ENCODE assay signal across 8 cellular contexts in the genomic region with DNA sequence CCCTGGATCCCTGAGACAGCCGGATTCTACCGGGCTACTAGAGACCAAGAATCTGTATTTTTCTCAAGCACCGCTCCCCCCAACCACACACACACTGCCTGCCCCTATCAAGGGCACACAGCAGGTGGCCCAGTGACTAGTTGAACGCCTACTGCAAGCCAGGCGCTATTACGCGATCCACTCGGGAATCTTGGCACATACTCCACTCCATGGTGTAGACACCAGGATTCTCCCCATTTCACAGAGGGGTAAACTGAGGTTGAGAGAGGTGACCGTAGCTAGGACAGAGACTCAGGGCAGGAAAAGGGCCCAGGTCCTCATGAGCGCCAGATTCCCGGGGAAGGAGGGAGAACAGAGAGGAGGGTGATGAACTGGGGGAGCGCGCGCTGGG. TPM values are rescaled to one million over a fixed set of nuclear protein-coding genes. Genes with fewer than 3 reads are reported as not detected.
DNase-seq lines count a peak whose midpoint lies in the region; ATAC-seq and TF ChIP-seq lines count a peak whose summit lies in the region.

No MANE protein-coding gene starts in this region.

- no peak for DNase-seq in activated T-cell treated with anti-CD3 and anti-CD28 coated beads, Interleukin-2, amount 50 U/mL, for 72 hours
- DNase-seq in activated T-cell treated with anti-CD3 and anti-CD28 coated beads for 4 hours (no peak), astrocyte of the cerebellum (ENCODE audit: low read depth) (no peak), lower leg skin (ENCODE audit: low spot score in 2 of 2) (no peak), upper lobe of left lung (no peak), EL (no peak), posterior vena cava (ENCODE audit: low spot score) (no peak)

- 21 to 23% methylated on average over 11 to 14 of the region's 14 CpGs for WGBS in lower leg skin, 2 donors
- WGBS in upper lobe of left lung, 2 donors, result 26 to 28% methylated on average over 8 to 12 of the region's 14 CpGs

- in situ Hi-C loops in astrocyte of the cerebellum (cut with HindIII; ENCODE audit: low sequenced_read_pairs), result no loop called here

- peaks cover 0 to 15% (median 7%) of the 10 kb centered on the region in 4 donors for H3K36me3 ChIP-seq in upper lobe of left lung

- H3K27ac Mint-ChIP-seq in activated T-cell treated with anti-CD3 and anti-CD28 coated beads, Interleukin-2, amount 50 U/mL, for 72 hours, result peak overlapping the region; percentile 52

- intact Hi-C loops in lower leg skin (cut with DNase I; ENCODE audit: low total_unique reads), result no loop called here
- intact Hi-C loops in posterior vena cava (cut with DNase I), result no loop called here

- no peak for TF ChIP-seq EP300 in upper lobe of left lung (IDR thresholded peaks at IDR 0.05)

- H3K27ac ChIP-seq in upper lobe of left lung, result peak overlapping the region; percentile 85 to 93 (median 92)

- peaks cover 14% of the 10 kb centered on the region for H3K4me1 Mint-ChIP-seq in activated T-cell treated with anti-CD3 and anti-CD28 coated beads, Interleukin-2, amount 50 U/mL, for 72 hours (ENCODE audit: low read depth)

- H3K4me1 ChIP-seq in upper lobe of left lung, result peaks cover 4 to 17% (median 8%) of the 10 kb centered on the region in 4 donors

- TF ChIP-seq CTCF in astrocyte of the cerebellum (IDR thresholded peaks at IDR 0.05; ENCODE audit: low read depth, low read length, missing control alignments), result no peak
- TF ChIP-seq CTCF in lower leg skin (IDR thresholded peaks at IDR 0.05), result no peak
- no peak for TF ChIP-seq CTCF in upper lobe of left lung (IDR thresholded peaks at IDR 0.05)

- no peak for ATAC-seq in activated T-cell treated with anti-CD3 and anti-CD28 coated beads, Interleukin-2, amount 50 U/mL, for 72 hours (replicated peaks in 1 of 2)
- ATAC-seq in upper lobe of left lung (ENCODE audit: low FRiP score in 2 of 2), result peak in 1 of 2 donors; percentile 5
- ATAC-seq in GM19351 (IDR thresholded peaks at IDR 0.05; ENCODE audit: unreplicated experiment), result no peak

- no peaks in the 10 kb centered on the region for H3K27me3 ChIP-seq in upper lobe of left lung

- TF ChIP-seq POLR2A in lower leg skin (IDR thresholded peaks at IDR 0.05) (no peak), upper lobe of left lung (IDR thresholded peaks at IDR 0.05) (no peak)

- no peaks in the 10 kb centered on the region for H3K9me3 Mint-ChIP-seq in activated T-cell treated with anti-CD3 and anti-CD28 coated beads, Interleukin-2, amount 50 U/mL, for 72 hours

- H3K4me3 ChIP-seq in astrocyte of the cerebellum (ENCODE audit: low read depth, low read length), result peak overlapping the region; percentile 95
- peak overlapping the region; percentile 75 for H3K4me3 ChIP-seq in lower leg skin (ENCODE audit: low read depth, poor library complexity, severe bottlenecking)
- peak overlapping the region; percentile 91 to 100 (median 95) for H3K4me3 ChIP-seq in upper lobe of left lung

- H3K9me3 ChIP-seq in upper lobe of left lung, result no peaks in the 10 kb centered on the region

- H3K4me3 Mint-ChIP-seq in activated T-cell treated with anti-CD3 and anti-CD28 coated beads, Interleukin-2, amount 50 U/mL, for 72 hours, result peak overlapping the region; percentile 87 to 89

- H3K27me3 Mint-ChIP-seq in activated T-cell treated with anti-CD3 and anti-CD28 coated beads, Interleukin-2, amount 50 U/mL, for 72 hours (ENCODE audit: low read depth), result no peaks in the 10 kb centered on the region

- H3K36me3 Mint-ChIP-seq in activated T-cell treated with anti-CD3 and anti-CD28 coated beads, Interleukin-2, amount 50 U/mL, for 72 hours (ENCODE audit: insufficient read depth in 2 of 2), result peaks cover 1 to 2% of the 10 kb centered on the region in 2 donors

RNA-seq across cellular contexts. Expression of a gene that starts 0.5 kb away (rescaled TPM):
- 10 to 100 TPM; 55.0 to 70.4 TPM for total RNA-seq in activated T-cell treated with anti-CD3 and anti-CD28 coated beads, Interleukin-2, amount 50 U/mL, for 72 hours
- total RNA-seq in lower leg skin (10 to 100 TPM; 17.0 to 24.6 (median 23.3) TPM), upper lobe of left lung (10 to 100 TPM; 28.9 to 95.3 (median 39.0) TPM), posterior vena cava (10 to 100 TPM; 21.7 to 26.0 TPM)

RNA-seq across cellular contexts. Expression of a gene that starts 16.8 kb away (rescaled TPM):
- 10 to 100 TPM; 13.2 to 17.6 TPM for total RNA-seq in activated T-cell treated with anti-CD3 and anti-CD28 coated beads, Interleukin-2, amount 50 U/mL, for 72 hours
- total RNA-seq in lower leg skin (1 to 10 TPM in 1 of 4 donors, under 1 TPM in 2, not detected in 1; 0.21 to 1.8 (median 0.68) TPM), upper lobe of left lung (1 to 10 TPM in 2 of 6 donors, under 1 TPM in 2, not detected in 2; 0.17 to 2.0 (median 1.4) TPM), posterior vena cava (not detected)

RNA-seq across cellular contexts. Expression of a gene that starts 20.5 kb away (rescaled TPM):
- 100 to 1,000 TPM; 106 to 117 TPM for total RNA-seq in activated T-cell treated with anti-CD3 and anti-CD28 coated beads, Interleukin-2, amount 50 U/mL, for 72 hours
- total RNA-seq in lower leg skin (10 to 100 TPM; 38.7 to 61.3 (median 52.9) TPM), upper lobe of left lung (10 to 100 TPM; 18.3 to 46.8 (median 37.8) TPM), posterior vena cava (10 to 100 TPM; 21.9 to 27.8 TPM)

RNA-seq across cellular contexts. Expression of a gene that starts 25.9 kb away (rescaled TPM):
- total RNA-seq in activated T-cell treated with anti-CD3 and anti-CD28 coated beads, Interleukin-2, amount 50 U/mL, for 72 hours, result 10 to 100 TPM; 65.4 to 73.9 TPM
- total RNA-seq in lower leg skin, result 10 to 100 TPM; 19.0 to 26.3 (median 22.5) TPM
- total RNA-seq in upper lobe of left lung, result 10 to 100 TPM in 5 of 6 donors, 1 to 10 TPM in 1; 5.4 to 36.7 (median 15.3) TPM
- 1 to 10 TPM; 6.3 to 6.5 TPM for total RNA-seq in posterior vena cava

RNA-seq across cellular contexts. Expression of a gene that starts 34.1 kb away (rescaled TPM):
- 100 to 1,000 TPM; 277 to 278 TPM for total RNA-seq in activated T-cell treated with anti-CD3 and anti-CD28 coated beads, Interleukin-2, amount 50 U/mL, for 72 hours
- 100 to 1,000 TPM; 292 to 348 (median 320) TPM for total RNA-seq in lower leg skin
- total RNA-seq in upper lobe of left lung, result 100 to 1,000 TPM; 133 to 246 (median 213) TPM
- 100 to 1,000 TPM; 140 to 157 TPM for total RNA-seq in posterior vena cava

Comparison
In these comparisons a context has a peak if more than half of its experiments do, and no peak if none do; other contexts are left out.
1. RNA of a gene that starts 16.8 kb away (total RNA-seq): 13.2 to 17.6 TPM in activated T-cell treated with anti-CD3 and anti-CD28 coated beads, Interleukin-2, amount 50 U/mL, for 72 hours; 0.17 to 2.0 TPM in upper lobe of left lung, 0.21 to 1.8 TPM in lower leg skin and not detected in posterior vena cava; every median in the first group is over 4 times any median in the second.
2. Peak in every context shown above with its lines, with median percentiles within 50 percentile points of each other: H3K4me3 ChIP-seq.